ENCODE assay signal across 8 cellular contexts in genomic region chr1:36450270-36450918, GRCh38. TPM values are rescaled to one million over a fixed set of nuclear protein-coding genes. Genes with fewer than 3 reads are reported as not detected.
DNase-seq lines count a peak whose midpoint lies in the region; ATAC-seq lines count a peak whose summit lies in the region.

TSS of gene OSCP1 (minus strand) at chr1:36450451. CDS start at chr1:36450369, 82 bp downstream.

- POLR2A ChIA-PET in naive thymus-derived CD8-positive, alpha-beta T cell (lab: Charles Lee), result interaction anchor here (0.5 to 3.6 kb wide), 10 partner anchors 11 to 894 kb away, joined by 3 to 35 read pairs (median 3); partner anchors contain the start of gene MRPS15

- peaks cover 0 to 4% (median 0%) of the 10 kb centered on the region in 3 donors for H3K36me3 Mint-ChIP-seq in naive thymus-derived CD8-positive, alpha-beta T cell
- peaks cover 12 to 19% of the 10 kb centered on the region in 2 donors for H3K36me3 Mint-ChIP-seq in stimulated activated naive B cell treated with anti-CD40 and anti-IgM and Interleukin-4, amounts not matched to agents 10 μg/mL and 1 μg/mL and 100 μg/mL, for 72 hours

- peaks cover 13 to 23% (median 20%) of the 10 kb centered on the region in 4 donors for H3K4me1 Mint-ChIP-seq in naive thymus-derived CD8-positive, alpha-beta T cell
- peaks cover 7 to 30% of the 10 kb centered on the region in 2 donors for H3K4me1 Mint-ChIP-seq in stimulated activated naive B cell treated with anti-CD40 and anti-IgM and Interleukin-4, amounts not matched to agents 10 μg/mL and 1 μg/mL and 100 μg/mL, for 72 hours

- DNase-seq in DMS53 treated with DMSO at 0.1 percent for 48 hours (lab: John Stamatoyannopoulos, UW; ENCODE audit: unreplicated experiment) (peak; percentile 93), RPMI8226 (peak; percentile 95), fibroblast of peridontal ligament (ENCODE audit: extremely low read depth) (peak; percentile 97)
- DNase-seq in activated effector memory CD4-positive, alpha-beta T cell treated with Interleukin-2 at 50 U/mL for 16 hours, result peak; percentile 74
- peak; percentile 77 to 93 (median 83) for DNase-seq in naive thymus-derived CD8-positive, alpha-beta T cell
- peak; percentile 88 for DNase-seq in stimulated activated naive B cell treated with anti-CD40 and anti-IgM and Interleukin-4, amounts not matched to agents 10 μg/mL and 1 μg/mL and 100 μg/mL, for 72 hours

- H3K27ac Mint-ChIP-seq in naive thymus-derived CD8-positive, alpha-beta T cell, result peak within 1 kb of the TSS; percentile 90 to 99 (median 98)
- H3K27ac Mint-ChIP-seq in stimulated activated naive B cell treated with anti-CD40 and anti-IgM and Interleukin-4, amounts not matched to agents 10 μg/mL and 1 μg/mL and 100 μg/mL, for 72 hours, result peak within 1 kb of the TSS; percentile 91

- H3K9me3 ChIP-seq in KOPT-K1 (ENCODE audit: insufficient read depth, low read length, poor library complexity, severe bottlenecking), result no peaks in the 10 kb centered on the region

- peak within 1 kb of the TSS; percentile 87 to 97 (median 92) for H3K4me3 Mint-ChIP-seq in naive thymus-derived CD8-positive, alpha-beta T cell
- H3K4me3 Mint-ChIP-seq in stimulated activated naive B cell treated with anti-CD40 and anti-IgM and Interleukin-4, amounts not matched to agents 10 μg/mL and 1 μg/mL and 100 μg/mL, for 72 hours, result peak within 1 kb of the TSS; percentile 81 to 90

- H3K9me3 Mint-ChIP-seq in naive thymus-derived CD8-positive, alpha-beta T cell, result no peaks in the 10 kb centered on the region
- no peaks in the 10 kb centered on the region for H3K9me3 Mint-ChIP-seq in stimulated activated naive B cell treated with anti-CD40 and anti-IgM and Interleukin-4, amounts not matched to agents 10 μg/mL and 1 μg/mL and 100 μg/mL, for 72 hours

- peaks cover 0 to 3% (median 0%) of the 10 kb centered on the region in 5 donors for H3K27me3 Mint-ChIP-seq in naive thymus-derived CD8-positive, alpha-beta T cell
- H3K27me3 Mint-ChIP-seq in stimulated activated naive B cell treated with anti-CD40 and anti-IgM and Interleukin-4, amounts not matched to agents 10 μg/mL and 1 μg/mL and 100 μg/mL, for 72 hours, result no peaks in the 10 kb centered on the region

- ATAC-seq in GM21723 (IDR thresholded peaks at IDR 0.05; ENCODE audit: unreplicated experiment), result peak; percentile 98
- ATAC-seq in naive thymus-derived CD8-positive, alpha-beta T cell, result peak; percentile 97 to 98
- ATAC-seq in stimulated activated naive B cell treated with anti-CD40 and anti-IgM and Interleukin-4, amounts not matched to agents 10 μg/mL and 1 μg/mL and 100 μg/mL, for 72 hours (replicated peaks), result peak; percentile 97 to 99

- peaks cover 18% of the 10 kb centered on the region for H3K36me3 ChIP-seq in KOPT-K1 (ENCODE audit: insufficient read depth, low read length)

- H3K27ac ChIP-seq in KOPT-K1 (ENCODE audit: low read depth, low read length, poor library complexity, severe bottlenecking), result peak within 1 kb of the TSS; percentile 70

RNA-seq across cellular contexts. Expression of gene OSCP1, which starts in this region (rescaled TPM):
- 1 to 10 TPM; 1.4 to 1.5 TPM for total RNA-seq in naive thymus-derived CD8-positive, alpha-beta T cell
- 1 to 10 TPM in 1 of 3 donors, under 1 TPM in 2; 0.24 to 1.7 (median 0.94) TPM for polyA plus RNA-seq in naive thymus-derived CD8-positive, alpha-beta T cell

Comparison
In these comparisons a context has a peak if more than half of its experiments do, and no peak if none do; other contexts are left out.
1. Peak in every context shown above with its lines: DNase-seq, ATAC-seq and H3K27ac ChIP-seq.